8 cellular contexts compared by ENCODE assay signal in the genomic region with DNA sequence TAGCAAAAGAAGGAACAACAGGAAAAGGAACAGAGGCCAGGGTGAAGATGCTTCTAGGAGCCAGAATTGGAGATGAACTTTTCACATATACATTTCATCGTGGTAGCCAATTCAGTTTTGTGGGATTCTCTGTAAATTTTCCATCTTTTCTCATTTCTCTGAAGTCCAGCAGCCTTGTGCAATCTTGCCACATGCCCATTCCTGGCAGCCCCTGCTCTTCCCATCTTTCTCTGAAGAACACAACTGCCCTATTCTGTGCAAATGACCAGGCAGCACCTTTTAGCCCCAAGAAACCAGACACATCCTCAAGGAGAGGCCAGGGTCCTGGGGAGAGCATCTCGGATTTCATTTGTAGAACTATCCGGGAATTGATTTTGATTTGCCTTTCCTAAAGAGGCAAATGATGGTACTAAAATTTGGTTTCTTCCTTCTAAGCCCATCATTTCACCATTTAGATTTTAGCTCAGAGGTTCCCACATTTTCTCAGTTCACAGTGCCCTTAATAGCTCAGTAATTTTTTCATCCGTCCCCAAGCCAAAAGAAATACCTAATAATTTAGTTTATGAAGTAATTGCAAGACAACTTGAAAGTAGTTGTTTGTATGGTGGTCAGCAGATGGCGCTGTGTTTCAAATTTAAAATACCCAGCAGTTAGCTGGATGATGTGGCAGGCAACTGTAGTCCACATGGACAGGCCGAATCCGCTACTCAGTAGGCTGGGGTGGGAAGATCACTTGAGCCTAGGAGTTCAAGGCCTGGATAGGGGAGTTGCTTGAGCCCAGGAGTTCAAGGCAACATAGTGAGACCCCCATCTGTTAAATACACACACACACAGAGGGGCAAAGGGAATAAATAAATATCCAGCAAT.
A peak's percentile ranks its signal among the peaks of the same experiment; 100 is the strongest.
DNase-seq lines count a peak whose midpoint lies in the region; ATAC-seq, FAIRE-seq and TF ChIP-seq lines count a peak whose summit lies in the region.

No MANE protein-coding gene starts in this region.

- TF ChIP-seq CTCF in AG04450 (IDR thresholded peaks at IDR 0.05; ENCODE audit: low read depth, low read length): peak; percentile 62
- peak; percentile 51 to 66 (median 54) for TF ChIP-seq CTCF in K562 (IDR thresholded peaks at IDR 0.05 in 2 of 3, conservative IDR thresholded peaks at IDR 0.05 in 1 of 3; ENCODE audit: insufficient read depth in 2 of 3, low read depth in 1 of 3, low read length in 3 of 3)

- POLR2A ChIA-PET in AG04450 (lab: Yijun Ruan, JAX): interaction anchor here (1.1 kb wide), 1 partner anchor 106 kb away, joined by 5 read pairs; no protein-coding TSS in a partner anchor
- POLR2A ChIA-PET in K562 (lab: Yijun Ruan, JAX): interaction anchor here (1.0 to 1.1 kb wide), 2 partner anchors 25 to 123 kb away, joined by 3 read pairs; a partner anchor contains a TSS

- peak; percentile 66 to 70 for TF ChIP-seq RAD21 in K562 (CRISPR knock-in tag; conservative IDR thresholded peaks at IDR 0.05 in 1 of 2, IDR thresholded peaks at IDR 0.05 in 1 of 2)

- H3K27me3 ChIP-seq in AG04450 (ENCODE audit: control insufficient read depth, insufficient read depth, low read length) (no peaks in the 10 kb centered on the region), K562 (ENCODE audit: control insufficient read depth in 2 of 2, insufficient read depth in 2 of 2, low read length in 2 of 2) (no peaks in the 10 kb centered on the region), iPS DF 6.9 (ENCODE audit: control insufficient read depth, insufficient read depth, low read length) (no peaks in the 10 kb centered on the region)

- H3K9me1 ChIP-seq in K562 (ENCODE audit: control insufficient read depth, insufficient read depth, low read length): no peaks in the 10 kb centered on the region

- intact Hi-C loops in K562 (cut with micrococcal nuclease): loop anchor here (1.0 to 5.0 kb wide), 2 partner anchors 106 to 184 kb away; no protein-coding TSS in a partner anchor

- FAIRE-seq in K562 (lab: Jason Lieb, UNC): peak; percentile 89

- H4K20me1 ChIP-seq in K562 (replicated peaks; ENCODE audit: control insufficient read depth, insufficient read depth, low read length): no peaks in the 10 kb centered on the region

- H3K79me2 ChIP-seq in K562 (ENCODE audit: control insufficient read depth, insufficient read depth, low read length): no peaks in the 10 kb centered on the region

- DNase-seq in AG04450 (ENCODE audit: low read depth, low spot score): peak; percentile 78
- peak; percentile 47 for DNase-seq in NCI-H1092 treated with DMSO at 0.1 percent for 48 hours (lab: John Stamatoyannopoulos, UW)
- peak in 3 of 5 experiments; percentile 12 to 64 (median 23) for DNase-seq in T-helper 2 cell
- DNase-seq in K562 (ENCODE audit: extremely low read depth in 1 of 4, low spot score in 3 of 4): peak; percentile 37 to 71 (median 46)
- DNase-seq in iPS DF 6.9 (ENCODE audit: low read depth, low spot score): peak; percentile 52
- peak; percentile 85 for DNase-seq in smooth muscle cell of the brain vasculature (ENCODE audit: low read depth, low spot score)

- H3K4me1 ChIP-seq in K562 (replicated peaks in 1 of 2; ENCODE audit: control insufficient read depth in 2 of 2, insufficient read depth in 2 of 2, low read length in 2 of 2) (no peaks in the 10 kb centered on the region), iPS DF 6.9 (ENCODE audit: control insufficient read depth, insufficient read depth, low read length) (no peaks in the 10 kb centered on the region)

- H3K4me2 ChIP-seq in K562 (ENCODE audit: insufficient read depth, low read length): no peak overlapping the region

- in situ Hi-C loops in K562 (cut with MboI): no loop called here

- CTCF ChIA-PET in AG04450 (lab: Charles Lee): interaction anchor here (0.6 to 9.5 kb wide), 68 partner anchors 9 to 181 kb away, joined by 3 to 381 read pairs (median 5); a partner anchor contains a TSS
- CTCF ChIA-PET in K562 (lab: Yijun Ruan, JAX; ENCODE audit: low intra/inter-chr PET ratio): interaction anchor here (0.6 to 3.1 kb wide), 2 partner anchors 107 to 849 kb away, joined by 4 to 49 read pairs; no protein-coding TSS in a partner anchor

- H3K9ac ChIP-seq in K562 (ENCODE audit: insufficient read depth in 1 of 2, low read depth in 2 of 2, low read length in 2 of 2): no peak overlapping the region

- H3K9me3 ChIP-seq in AG04450 (ENCODE audit: control insufficient read depth, insufficient read depth, low read length) (no peaks in the 10 kb centered on the region), K562 (replicated peaks; ENCODE audit: control insufficient read depth, insufficient read depth, low read depth, low read length) (no peaks in the 10 kb centered on the region), iPS DF 6.9 (ENCODE audit: control insufficient read depth, insufficient read depth, low read length) (no peaks in the 10 kb centered on the region)

- BruUV-seq in K562 (replicated peaks; lab: Mats Ljungman, UMichigan): no TSS peak

- TF ChIP-seq POLR2A in K562 (conservative IDR thresholded peaks at IDR 0.05): no peak

- peak; percentile 57 for ATAC-seq in GM18511 (IDR thresholded peaks at IDR 0.05; ENCODE audit: unreplicated experiment)
- ATAC-seq in K562: peak; percentile 90
- ATAC-seq in HG03097 (IDR thresholded peaks at IDR 0.05; ENCODE audit: low FRiP score, unreplicated experiment): no peak

- TF ChIP-seq EP300 in K562 (IDR thresholded peaks at IDR 0.05; ENCODE audit: low read length): no peak

- H3K36me3 ChIP-seq in K562 (ENCODE audit: control insufficient read depth, insufficient read depth, low read length) (peaks cover 9% of the 10 kb centered on the region; the same call in 1 of the 3 replicates), iPS DF 6.9 (ENCODE audit: control insufficient read depth, insufficient read depth, low read length) (no peaks in the 10 kb centered on the region; the same call in 1 of the 2 replicates)

- no peak overlapping the region for H3K4me3 ChIP-seq in AG04450 (ENCODE audit: low read depth, low read length)
- H3K4me3 ChIP-seq in K562: no peak overlapping the region
- H3K4me3 ChIP-seq in iPS DF 6.9 (ENCODE audit: low read length): no peak overlapping the region

- WGBS in K562 (ENCODE audit: insufficient coverage, low coverage, missing lambda C conversion rate): 25% methylated on average over 7 of the region's 7 CpGs
- no CpG with 5 or more reads among the region's 7 CpGs for WGBS in iPS DF 6.9 (ENCODE audit: insufficient coverage, insufficient read length)

- peak overlapping the region; percentile 60 for H2AFZ ChIP-seq in K562 (ENCODE audit: low read depth, low read length)

- H3K27ac ChIP-seq in AG04450 (ENCODE audit: low read depth, low read length) (no peak overlapping the region), K562 (ENCODE audit: extremely low read depth, low read depth, low read length) (peak overlapping the region; percentile 46; the same call in 1 of the 3 replicates), iPS DF 6.9 (ENCODE audit: low read length) (no peak overlapping the region)

TF ChIP-seq in K562, 482 proteins besides CTCF, POLR2A, EP300 and RAD21 (continues in another document):
- 0 out of 2 replicates have a peak, but pooled peaks have one; percentile 25 for TF ChIP-seq ZNF24 (IDR thresholded peaks at IDR 0.05)
- no peak for TF ChIP-seq RB1 (IDR thresholded peaks at IDR 0.05; ENCODE audit: low read depth)
- TF ChIP-seq, protein P1, sequence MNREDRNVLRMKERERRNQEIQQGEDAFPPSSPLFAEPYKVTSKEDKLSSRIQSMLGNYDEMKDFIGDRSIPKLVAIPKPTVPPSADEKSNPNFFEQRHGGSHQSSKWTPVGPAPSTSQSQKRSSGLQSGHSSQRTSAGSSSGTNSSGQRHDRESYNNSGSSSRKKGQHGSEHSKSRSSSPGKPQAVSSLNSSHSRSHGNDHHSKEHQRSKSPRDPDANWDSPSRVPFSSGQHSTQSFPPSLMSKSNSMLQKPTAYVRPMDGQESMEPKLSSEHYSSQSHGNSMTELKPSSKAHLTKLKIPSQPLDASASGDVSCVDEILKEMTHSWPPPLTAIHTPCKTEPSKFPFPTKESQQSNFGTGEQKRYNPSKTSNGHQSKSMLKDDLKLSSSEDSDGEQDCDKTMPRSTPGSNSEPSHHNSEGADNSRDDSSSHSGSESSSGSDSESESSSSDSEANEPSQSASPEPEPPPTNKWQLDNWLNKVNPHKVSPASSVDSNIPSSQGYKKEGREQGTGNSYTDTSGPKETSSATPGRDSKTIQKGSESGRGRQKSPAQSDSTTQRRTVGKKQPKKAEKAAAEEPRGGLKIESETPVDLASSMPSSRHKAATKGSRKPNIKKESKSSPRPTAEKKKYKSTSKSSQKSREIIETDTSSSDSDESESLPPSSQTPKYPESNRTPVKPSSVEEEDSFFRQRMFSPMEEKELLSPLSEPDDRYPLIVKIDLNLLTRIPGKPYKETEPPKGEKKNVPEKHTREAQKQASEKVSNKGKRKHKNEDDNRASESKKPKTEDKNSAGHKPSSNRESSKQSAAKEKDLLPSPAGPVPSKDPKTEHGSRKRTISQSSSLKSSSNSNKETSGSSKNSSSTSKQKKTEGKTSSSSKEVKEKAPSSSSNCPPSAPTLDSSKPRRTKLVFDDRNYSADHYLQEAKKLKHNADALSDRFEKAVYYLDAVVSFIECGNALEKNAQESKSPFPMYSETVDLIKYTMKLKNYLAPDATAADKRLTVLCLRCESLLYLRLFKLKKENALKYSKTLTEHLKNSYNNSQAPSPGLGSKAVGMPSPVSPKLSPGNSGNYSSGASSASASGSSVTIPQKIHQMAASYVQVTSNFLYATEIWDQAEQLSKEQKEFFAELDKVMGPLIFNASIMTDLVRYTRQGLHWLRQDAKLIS (CRISPR knock-in tag; IDR thresholded peaks at IDR 0.05): no peak
- TF ChIP-seq EP400 (IDR thresholded peaks at IDR 0.05): peak; percentile 67
- TF ChIP-seq ZNF644 (tag; IDR thresholded peaks at IDR 0.05; ENCODE audit: low read depth): no peak
- no peak for TF ChIP-seq NELFE (IDR thresholded peaks at IDR 0.05; ENCODE audit: insufficient read depth, insufficient read length)
- TF ChIP-seq, protein P2, sequence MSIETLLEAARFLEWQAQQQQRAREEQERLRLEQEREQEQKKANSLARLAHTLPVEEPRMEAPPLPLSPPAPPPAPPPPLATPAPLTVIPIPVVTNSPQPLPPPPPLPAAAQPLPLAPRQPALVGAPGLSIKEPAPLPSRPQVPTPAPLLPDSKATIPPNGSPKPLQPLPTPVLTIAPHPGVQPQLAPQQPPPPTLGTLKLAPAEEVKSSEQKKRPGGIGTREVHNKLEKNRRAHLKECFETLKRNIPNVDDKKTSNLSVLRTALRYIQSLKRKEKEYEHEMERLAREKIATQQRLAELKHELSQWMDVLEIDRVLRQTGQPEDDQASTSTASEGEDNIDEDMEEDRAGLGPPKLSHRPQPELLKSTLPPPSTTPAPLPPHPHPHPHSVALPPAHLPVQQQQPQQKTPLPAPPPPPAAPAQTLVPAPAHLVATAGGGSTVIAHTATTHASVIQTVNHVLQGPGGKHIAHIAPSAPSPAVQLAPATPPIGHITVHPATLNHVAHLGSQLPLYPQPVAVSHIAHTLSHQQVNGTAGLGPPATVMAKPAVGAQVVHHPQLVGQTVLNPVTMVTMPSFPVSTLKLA (conservative IDR thresholded peaks at IDR 0.05): peak in 1 of 2 experiments; percentile 36; a peak in 1 of 4 replicates
- peak; percentile 44; the same call in 1 of the 2 replicates for TF ChIP-seq ZFX (CRISPR knock-in tag; IDR thresholded peaks at IDR 0.05)
- 0 out of 2 replicates have a peak, but pooled peaks have one; percentile 35 for TF ChIP-seq SMC3 (conservative IDR thresholded peaks at IDR 0.05; ENCODE audit: insufficient read depth, low read depth, low read length)

Comparison
In these comparisons a context has a peak if more than half of its experiments do, and no peak if none do; other contexts are left out.
1. DNase-seq: peak in every context shown above with its lines; median percentile 85 in smooth muscle cell of the brain vasculature; 78 in AG04450; 52 in iPS DF 6.9; 47 in NCI-H1092 treated with DMSO at 0.1 percent for 48 hours; 46 in K562; 23 in T-helper 2 cell.